ENCODE assay signal across 8 cellular contexts in the genomic region with DNA sequence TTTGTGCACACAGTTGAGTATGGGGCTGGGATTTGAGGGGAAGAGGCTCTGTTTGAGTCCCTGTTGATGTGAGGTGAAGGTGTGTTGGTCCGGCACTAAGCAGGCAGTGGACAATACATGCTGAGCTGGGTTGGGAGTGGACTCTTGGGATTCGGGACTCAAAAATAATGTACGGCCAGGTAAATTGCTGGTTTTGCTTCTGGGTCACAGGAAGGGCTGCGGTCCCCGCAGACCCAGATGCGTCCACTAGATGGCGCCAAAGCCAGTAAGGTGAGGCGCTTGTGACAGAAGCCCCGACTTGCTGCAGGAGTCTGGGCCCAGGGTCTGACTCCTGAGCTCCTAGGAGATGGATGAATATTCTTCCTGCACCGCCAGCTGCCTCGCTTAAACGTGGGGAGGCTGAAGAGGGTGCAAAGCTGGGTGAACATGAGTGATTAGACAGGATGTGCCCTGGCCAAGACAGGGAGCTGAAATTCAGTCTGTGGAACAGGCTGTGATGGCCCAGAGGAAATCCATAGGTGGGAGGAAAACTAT.
DNase-seq lines count a peak whose midpoint lies in the region; ATAC-seq and TF ChIP-seq lines count a peak whose summit lies in the region.

No MANE protein-coding gene starts in this region.

- peak overlapping the region; percentile 55; the same call in 1 of the 2 replicates for H3K4me2 ChIP-seq in GM23338

- H3K9me3 ChIP-seq in T-helper 17 cell (ENCODE audit: control insufficient read depth, low read length, poor library complexity, severe bottlenecking): no peaks in the 10 kb centered on the region

- peak overlapping the region; percentile 96 for H2AFZ ChIP-seq in GM23338

- no peaks in the 10 kb centered on the region for H4K20me1 ChIP-seq in GM23338 (replicated peaks; ENCODE audit: insufficient read depth)

- H3K4me1 Mint-ChIP-seq in GM23338: peaks cover 49% of the 10 kb centered on the region
- peaks cover 29% of the 10 kb centered on the region for H3K4me1 Mint-ChIP-seq in T-helper 17 cell
- H3K4me1 Mint-ChIP-seq in activated naive CD8-positive, alpha-beta T cell treated with anti-CD3 and anti-CD28 coated beads, Interleukin-2, amount 50 U/mL, for 24 hours: peaks cover 39% of the 10 kb centered on the region

- H3K27ac Mint-ChIP-seq in GM23338 (no peak overlapping the region), T-helper 17 cell (peak overlapping the region; percentile 43)
- H3K27ac Mint-ChIP-seq in activated naive CD8-positive, alpha-beta T cell treated with anti-CD3 and anti-CD28 coated beads, Interleukin-2, amount 50 U/mL, for 24 hours: peak overlapping the region; percentile 15

- H3K4me3 Mint-ChIP-seq in GM23338 (no peak overlapping the region; the same call in 1 of the 3 replicates), T-helper 17 cell (peak overlapping the region; percentile 47)
- no peak overlapping the region for H3K4me3 Mint-ChIP-seq in activated naive CD8-positive, alpha-beta T cell treated with anti-CD3 and anti-CD28 coated beads, Interleukin-2, amount 50 U/mL, for 24 hours

- H3K27me3 Mint-ChIP-seq in GM23338 (ENCODE audit: insufficient read depth, low read depth, poor library complexity): peaks cover 27% of the 10 kb centered on the region
- no peaks in the 10 kb centered on the region for H3K27me3 Mint-ChIP-seq in T-helper 17 cell
- no peaks in the 10 kb centered on the region for H3K27me3 Mint-ChIP-seq in activated naive CD8-positive, alpha-beta T cell treated with anti-CD3 and anti-CD28 coated beads, Interleukin-2, amount 50 U/mL, for 24 hours

- intact Hi-C loops in left cardiac atrium (cut with DNase I): loop anchor here (2.0 to 5.0 kb wide), 2 partner anchors 72 to 74 kb away; no protein-coding TSS in a partner anchor

- H3F3A ChIP-seq in GM23338 (replicated peaks; ENCODE audit: low read depth): peaks cover 13% of the 10 kb centered on the region; the same call in 1 of the 2 replicates

- H3K36me3 Mint-ChIP-seq in GM23338 (ENCODE audit: low read depth) (no peaks in the 10 kb centered on the region), T-helper 17 cell (ENCODE audit: low read depth) (no peaks in the 10 kb centered on the region)
- no peaks in the 10 kb centered on the region for H3K36me3 Mint-ChIP-seq in activated naive CD8-positive, alpha-beta T cell treated with anti-CD3 and anti-CD28 coated beads, Interleukin-2, amount 50 U/mL, for 24 hours (ENCODE audit: low read depth)

- peaks cover 9% of the 10 kb centered on the region for H3K27me3 ChIP-seq in GM23338 (ENCODE audit: insufficient read depth)

- H3K27ac ChIP-seq in GM23338 (ENCODE audit: low read depth): no peak overlapping the region

- no peaks in the 10 kb centered on the region for H3K9me3 Mint-ChIP-seq in GM23338
- H3K9me3 Mint-ChIP-seq in activated naive CD8-positive, alpha-beta T cell treated with anti-CD3 and anti-CD28 coated beads, Interleukin-2, amount 50 U/mL, for 24 hours: no peaks in the 10 kb centered on the region

- peaks cover 41% of the 10 kb centered on the region for H3K4me1 ChIP-seq in GM23338 (ENCODE audit: insufficient read depth)

- peak; percentile 38 for ATAC-seq in GM23338
- peak; percentile 27 for ATAC-seq in T-helper 17 cell
- ATAC-seq in activated naive CD8-positive, alpha-beta T cell treated with anti-CD3 and anti-CD28 coated beads, Interleukin-2, amount 50 U/mL, for 24 hours: peak; percentile 47
- ATAC-seq in left cardiac atrium: peak; percentile 27 to 41

- DNase-seq in COLO668 (lab: John Stamatoyannopoulos, UW; ENCODE audit: unreplicated experiment) (peak; percentile 93), GM23338 (ENCODE audit: low spot score) (peak; percentile 92), NCI-H146 treated with DMSO at 0.1 percent for 48 hours (lab: John Stamatoyannopoulos, UW; ENCODE audit: unreplicated experiment) (peak; percentile 73), T-helper 17 cell (peak; percentile 74 to 88 (median 75)), left cardiac atrium (peak; percentile 85), renal cortical epithelial cell (ENCODE audit: low read depth) (peak; percentile 65), HPDE6-E6E7 (ENCODE audit: extremely low spot score) (no peak)
- DNase-seq in activated naive CD8-positive, alpha-beta T cell treated with anti-CD3 and anti-CD28 coated beads, Interleukin-2, amount 50 U/mL, for 24 hours: peak; percentile 94

- TF ChIP-seq CTCF in GM23338 (conservative IDR thresholded peaks at IDR 0.05; ENCODE audit: low read depth in 2 of 2): peak; percentile 97 to 98

- H3K9me2 ChIP-seq in GM23338 (ENCODE audit: insufficient read depth): no peaks in the 10 kb centered on the region

- H3K79me2 ChIP-seq in GM23338 (replicated peaks; ENCODE audit: insufficient read depth): no peaks in the 10 kb centered on the region

- H3K36me3 ChIP-seq in GM23338 (ENCODE audit: insufficient read depth): no peaks in the 10 kb centered on the region

- no peak overlapping the region for H3K4me3 ChIP-seq in GM23338

TF ChIP-seq in GM23338, 12 proteins besides CTCF, POLR2A, EP300 and RAD21:
- TF ChIP-seq, protein P1, sequence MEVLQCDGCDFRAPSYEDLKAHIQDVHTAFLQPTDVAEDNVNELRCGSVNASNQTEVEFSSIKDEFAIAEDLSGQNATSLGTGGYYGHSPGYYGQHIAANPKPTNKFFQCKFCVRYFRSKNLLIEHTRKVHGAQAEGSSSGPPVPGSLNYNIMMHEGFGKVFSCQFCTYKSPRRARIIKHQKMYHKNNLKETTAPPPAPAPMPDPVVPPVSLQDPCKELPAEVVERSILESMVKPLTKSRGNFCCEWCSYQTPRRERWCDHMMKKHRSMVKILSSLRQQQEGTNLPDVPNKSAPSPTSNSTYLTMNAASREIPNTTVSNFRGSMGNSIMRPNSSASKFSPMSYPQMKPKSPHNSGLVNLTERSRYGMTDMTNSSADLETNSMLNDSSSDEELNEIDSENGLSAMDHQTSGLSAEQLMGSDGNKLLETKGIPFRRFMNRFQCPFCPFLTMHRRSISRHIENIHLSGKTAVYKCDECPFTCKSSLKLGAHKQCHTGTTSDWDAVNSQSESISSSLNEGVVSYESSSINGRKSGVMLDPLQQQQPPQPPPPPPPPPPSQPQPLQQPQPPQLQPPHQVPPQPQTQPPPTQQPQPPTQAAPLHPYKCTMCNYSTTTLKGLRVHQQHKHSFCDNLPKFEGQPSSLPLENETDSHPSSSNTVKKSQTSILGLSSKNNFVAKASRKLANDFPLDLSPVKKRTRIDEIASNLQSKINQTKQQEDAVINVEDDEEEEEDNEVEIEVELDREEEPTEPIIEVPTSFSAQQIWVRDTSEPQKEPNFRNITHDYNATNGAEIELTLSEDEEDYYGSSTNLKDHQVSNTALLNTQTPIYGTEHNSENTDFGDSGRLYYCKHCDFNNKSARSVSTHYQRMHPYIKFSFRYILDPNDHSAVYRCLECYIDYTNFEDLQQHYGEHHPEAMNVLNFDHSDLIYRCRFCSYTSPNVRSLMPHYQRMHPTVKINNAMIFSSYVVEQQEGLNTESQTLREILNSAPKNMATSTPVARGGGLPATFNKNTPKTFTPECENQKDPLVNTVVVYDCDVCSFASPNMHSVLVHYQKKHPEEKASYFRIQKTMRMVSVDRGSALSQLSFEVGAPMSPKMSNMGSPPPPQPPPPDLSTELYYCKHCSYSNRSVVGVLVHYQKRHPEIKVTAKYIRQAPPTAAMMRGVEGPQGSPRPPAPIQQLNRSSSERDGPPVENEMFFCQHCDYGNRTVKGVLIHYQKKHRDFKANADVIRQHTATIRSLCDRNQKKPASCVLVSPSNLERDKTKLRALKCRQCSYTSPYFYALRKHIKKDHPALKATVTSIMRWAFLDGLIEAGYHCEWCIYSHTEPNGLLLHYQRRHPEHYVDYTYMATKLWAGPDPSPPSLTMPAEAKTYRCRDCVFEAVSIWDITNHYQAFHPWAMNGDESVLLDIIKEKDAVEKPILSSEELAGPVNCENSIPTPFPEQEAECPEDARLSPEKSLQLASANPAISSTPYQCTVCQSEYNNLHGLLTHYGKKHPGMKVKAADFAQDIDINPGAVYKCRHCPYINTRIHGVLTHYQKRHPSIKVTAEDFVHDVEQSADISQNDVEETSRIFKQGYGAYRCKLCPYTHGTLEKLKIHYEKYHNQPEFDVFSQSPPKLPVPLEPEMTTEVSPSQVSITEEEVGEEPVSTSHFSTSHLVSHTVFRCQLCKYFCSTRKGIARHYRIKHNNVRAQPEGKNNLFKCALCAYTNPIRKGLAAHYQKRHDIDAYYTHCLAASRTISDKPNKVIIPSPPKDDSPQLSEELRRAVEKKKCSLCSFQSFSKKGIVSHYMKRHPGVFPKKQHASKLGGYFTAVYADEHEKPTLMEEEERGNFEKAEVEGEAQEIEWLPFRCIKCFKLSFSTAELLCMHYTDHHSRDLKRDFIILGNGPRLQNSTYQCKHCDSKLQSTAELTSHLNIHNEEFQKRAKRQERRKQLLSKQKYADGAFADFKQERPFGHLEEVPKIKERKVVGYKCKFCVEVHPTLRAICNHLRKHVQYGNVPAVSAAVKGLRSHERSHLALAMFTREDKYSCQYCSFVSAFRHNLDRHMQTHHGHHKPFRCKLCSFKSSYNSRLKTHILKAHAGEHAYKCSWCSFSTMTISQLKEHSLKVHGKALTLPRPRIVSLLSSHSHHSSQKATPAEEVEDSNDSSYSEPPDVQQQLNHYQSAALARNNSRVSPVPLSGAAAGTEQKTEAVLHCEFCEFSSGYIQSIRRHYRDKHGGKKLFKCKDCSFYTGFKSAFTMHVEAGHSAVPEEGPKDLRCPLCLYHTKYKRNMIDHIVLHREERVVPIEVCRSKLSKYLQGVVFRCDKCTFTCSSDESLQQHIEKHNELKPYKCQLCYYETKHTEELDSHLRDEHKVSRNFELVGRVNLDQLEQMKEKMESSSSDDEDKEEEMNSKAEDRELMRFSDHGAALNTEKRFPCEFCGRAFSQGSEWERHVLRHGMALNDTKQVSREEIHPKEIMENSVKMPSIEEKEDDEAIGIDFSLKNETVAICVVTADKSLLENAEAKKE (CRISPR knock-in tag; IDR thresholded peaks at IDR 0.05): no peak
